In genomic region chr21:42434884-42435283, GRCh38 we compare ENCODE assay signal across 22 cellular contexts. TPM values are rescaled to one million over a fixed set of nuclear protein-coding genes. Genes with fewer than 3 reads are reported as not detected.
"Had no signal": no experiment of that assay in that cellular context is flagged by ENCODE, and none has a peak within 500 bp of the region (broad histone marks: within the 10 kb centered on the region; RNA-seq: fewer than 3 reads in every experiment).

No MANE protein-coding gene starts in this region.

- H3K27ac ChIP-seq: esophagus squamous epithelium, heart right ventricle, left ventricle myocardium inferior, neural progenitor cell, transverse colon, uterus, WERI-Rb-1 had no signal

- H3K4me1 ChIP-seq: esophagus squamous epithelium, heart right ventricle, left ventricle myocardium inferior, neural progenitor cell, transverse colon, uterus had no signal

- H3K9me3 ChIP-seq: transverse colon had no signal

- H3K36me3 ChIP-seq: esophagus squamous epithelium, heart right ventricle, left ventricle myocardium inferior, neural progenitor cell, transverse colon, uterus, WERI-Rb-1 had no signal

- H3K4me1 Mint-ChIP-seq: neural progenitor cell had no signal

- H3K27me3 ChIP-seq: neural progenitor cell, transverse colon, uterus had no signal

- ATAC-seq: heart right ventricle had no signal

- H3K4me3 Mint-ChIP-seq: activated CD4-positive, alpha-beta memory T cell treated with anti-CD3 and anti-CD28 coated beads, Interleukin-2, amount 10 ng/mL, durations not matched to agents 7 days and 5 days; activated naive CD4-positive, alpha-beta T cell treated with anti-CD3 and anti-CD28 coated beads for 36 hours; immature natural killer cell; memory B cell; neural progenitor cell; stimulated activated naive CD8-positive, alpha-beta T cell treated with anti-CD3 and anti-CD28 coated beads, Interleukin-15, Interleukin-2, amounts not matched to agents 100 ng/mL and 50 ng/mL, for 24 hours; T-helper 1 cell treated with Interleukin-12 subunit alpha and Interleukin-12 subunit beta and Interleukin-4 antibody, amounts not matched to agents 30 μg/mL and 1 μg/mL, for 36 hours had no signal

- H3K27me3 Mint-ChIP-seq: activated CD4-positive, alpha-beta memory T cell treated with anti-CD3 and anti-CD28 coated beads, Interleukin-2, amount 10 ng/mL, durations not matched to agents 7 days and 5 days had no signal

- H3K4me3 ChIP-seq: esophagus squamous epithelium, heart right ventricle, left ventricle myocardium inferior, neural progenitor cell, transverse colon, uterus had no signal

- DNase-seq: activated CD4-positive, alpha-beta memory T cell treated with anti-CD3 and anti-CD28 coated beads, Interleukin-2, amount 10 ng/mL, durations not matched to agents 7 days and 5 days; activated CD8-positive, alpha-beta memory T cell treated with anti-CD3 and anti-CD28 coated beads, Interleukin-2, amount 50 U/mL, for 48 hours; activated naive CD4-positive, alpha-beta T cell treated with anti-CD3 and anti-CD28 coated beads for 36 hours; amniotic stem cell; dermis blood vessel endothelial cell; effector memory CD4-positive, alpha-beta T cell; esophagus squamous epithelium; heart right ventricle; immature natural killer cell; kidney glomerular epithelial cell; left ventricle myocardium inferior; stimulated activated CD4-positive, alpha-beta T cell treated with anti-CD3 and anti-CD28 coated beads, Interleukin-2, amount 100 ng/mL, for 24 hours; transverse colon; uterus; WERI-Rb-1 had no signal

- H3K27ac Mint-ChIP-seq: activated CD4-positive, alpha-beta memory T cell treated with anti-CD3 and anti-CD28 coated beads, Interleukin-2, amount 10 ng/mL, durations not matched to agents 7 days and 5 days; activated naive CD4-positive, alpha-beta T cell treated with anti-CD3 and anti-CD28 coated beads for 36 hours; immature natural killer cell; memory B cell; neural progenitor cell; progenitor cell of endocrine pancreas; stimulated activated naive CD8-positive, alpha-beta T cell treated with anti-CD3 and anti-CD28 coated beads, Interleukin-15, Interleukin-2, amounts not matched to agents 100 ng/mL and 50 ng/mL, for 24 hours; T-helper 1 cell treated with Interleukin-12 subunit alpha and Interleukin-12 subunit beta and Interleukin-4 antibody, amounts not matched to agents 30 μg/mL and 1 μg/mL, for 36 hours had no signal

- H3K36me3 Mint-ChIP-seq: memory B cell, neural progenitor cell had no signal

- H3K9me3 Mint-ChIP-seq: activated naive CD4-positive, alpha-beta T cell treated with anti-CD3 and anti-CD28 coated beads for 36 hours had no signal

RNA-seq across cellular contexts. Expression of gene UBASH3A, which starts 31.2 kb away (rescaled TPM):
- total RNA-seq: dermis blood vessel endothelial cell, left ventricle myocardium inferior, osteoblast, progenitor cell of endocrine pancreas had no signal

RNA-seq across cellular contexts. Expression of gene TMPRSS3, which starts 39.0 kb away (rescaled TPM):
- total RNA-seq: dermis blood vessel endothelial cell, left ventricle myocardium inferior, osteoblast, skeletal muscle tissue had no signal
